ENCODE assay signal across 27 cellular contexts in the genomic region with DNA sequence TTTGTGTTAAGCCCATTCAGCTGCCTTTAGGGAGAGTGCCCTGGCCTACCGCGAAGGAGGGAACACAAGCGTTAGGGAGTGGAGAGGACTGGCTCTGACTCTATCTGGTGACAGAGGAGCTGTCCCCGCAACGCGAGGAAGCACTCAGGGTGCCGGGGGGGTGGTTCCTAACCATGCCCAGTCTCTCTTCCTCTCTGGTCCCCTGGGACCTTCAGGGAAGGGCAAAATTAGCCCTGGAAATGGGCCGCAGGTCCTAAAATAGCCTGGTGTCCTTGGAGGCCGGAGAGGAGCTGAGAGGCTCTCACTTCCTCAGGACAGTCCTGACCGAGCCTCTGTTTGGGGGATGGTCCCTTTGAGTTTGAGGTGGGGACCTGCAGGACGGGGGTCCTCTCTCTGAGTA. TPM values are rescaled to one million over a fixed set of nuclear protein-coding genes. Genes with fewer than 3 reads are reported as not detected.
DNase-seq lines count a peak whose midpoint lies in the region; ATAC-seq, FAIRE-seq and TF ChIP-seq lines count a peak whose summit lies in the region.
"Had no signal": no experiment of that assay in that cellular context is flagged by ENCODE, and none has a peak within 500 bp of the region (broad histone marks: within the 10 kb centered on the region; RNA-seq: fewer than 3 reads in every experiment).

No MANE protein-coding gene starts in this region.

- H3K36me3 ChIP-seq in H1 (ENCODE audit: control insufficient read depth in 2 of 4, insufficient read depth in 4 of 4, low read length in 3 of 4) (no peaks in the 10 kb centered on the region), upper lobe of right lung (no peaks in the 10 kb centered on the region), neural progenitor cell (no peaks in the 10 kb centered on the region)
- H3K36me3 ChIP-seq: prostate gland had no signal

- CTCF ChIA-PET in H1 (lab: Charles Lee; ENCODE audit: partially characterized antibody), result interaction anchor here (0.7 to 2.6 kb wide), 11 partner anchors 8 to 402 kb away, joined by 3 to 10 read pairs (median 4); no protein-coding TSS in a partner anchor

- H3K9ac ChIP-seq in H1 (replicated peaks in 1 of 4; ENCODE audit: extremely low read depth in 1 of 4, low read depth in 3 of 4, low read length in 3 of 4), result no peak overlapping the region
- H3K9ac ChIP-seq in neural progenitor cell, result no peak overlapping the region

- no peak overlapping the region for H2BK5ac ChIP-seq in H1 (ENCODE audit: low read depth, low read length)

- no peak overlapping the region for H3K4me3 Mint-ChIP-seq in neural progenitor cell
- H3K4me3 Mint-ChIP-seq: activated T-cell treated with anti-CD3 and anti-CD28 coated beads, Interleukin-2, amount 50 U/mL, for 24 hours; mesothelial cell of epicardium; naive B cell; T-helper 17 cell had no signal

- H4K8ac ChIP-seq in H1 (ENCODE audit: extremely low read depth, insufficient read depth, low read length), result no peak overlapping the region

- peak; percentile 28 for ATAC-seq in upper lobe of right lung
- ATAC-seq: T-helper 17 cell had no signal

- POLR2A ChIA-PET in H1 (lab: Charles Lee; ENCODE audit: partially characterized antibody), result interaction anchor here (1.2 kb wide), 1 partner anchor 9 kb away, joined by 7 read pairs; no protein-coding TSS in a partner anchor

- no peak for TF ChIP-seq EP300 in H1 (IDR thresholded peaks at IDR 0.05; ENCODE audit: borderline replicate concordance in 1 of 2, low read depth in 2 of 2, low read length in 2 of 2)

- H3K27me3 Mint-ChIP-seq in neural progenitor cell (ENCODE audit: insufficient read depth, low read depth), result peaks cover 5% of the 10 kb centered on the region
- H3K27me3 Mint-ChIP-seq: T-helper 17 cell had no signal

- H3K23me2 ChIP-seq in H1 (ENCODE audit: low read depth, low read length), result peaks cover 10% of the 10 kb centered on the region; the same call in 1 of the 2 replicates

- H3K18ac ChIP-seq in H1 (ENCODE audit: extremely low read depth, low read length), result no peak overlapping the region

- H3K14ac ChIP-seq in H1 (ENCODE audit: insufficient read length), result no peak overlapping the region

- H3K27ac Mint-ChIP-seq in neural progenitor cell, result no peak overlapping the region
- H3K27ac Mint-ChIP-seq: activated T-cell treated with anti-CD3 and anti-CD28 coated beads, Interleukin-2, amount 50 U/mL, for 24 hours; mesothelial cell of epicardium; naive B cell; T-helper 17 cell had no signal

- peaks cover 3% of the 10 kb centered on the region for H3K9me3 Mint-ChIP-seq in neural progenitor cell
- H3K9me3 Mint-ChIP-seq: activated T-cell treated with anti-CD3 and anti-CD28 coated beads, Interleukin-2, amount 50 U/mL, for 24 hours had no signal

- no peak for TF ChIP-seq RAD21 in H1 (IDR thresholded peaks at IDR 0.05 in 1 of 2, conservative IDR thresholded peaks at IDR 0.05 in 1 of 2; ENCODE audit: low read depth in 2 of 2, low read length in 2 of 2)

- 0 out of 2 replicates have a peak overlapping the region, but pooled peaks have one; percentile 6 for H2BK12ac ChIP-seq in H1 (ENCODE audit: low read depth, low read length)

- no peak overlapping the region for H2BK120ac ChIP-seq in H1 (replicated peaks; ENCODE audit: low read depth, low read length)

- H4K5ac ChIP-seq in H1 (ENCODE audit: insufficient read length, low read depth, low read length), result no peak overlapping the region

- no peak overlapping the region for H2BK20ac ChIP-seq in H1 (ENCODE audit: low read length)

- TF ChIP-seq CTCF in NB4 (IDR thresholded peaks at IDR 0.05; ENCODE audit: low read depth, low read length) (no peak), H1 (IDR thresholded peaks at IDR 0.05; ENCODE audit: control extremely low read depth in 1 of 3, insufficient read depth in 1 of 3, low read depth in 1 of 3, low read length in 3 of 3) (no peak), upper lobe of right lung (IDR thresholded peaks at IDR 0.05) (no peak), neural progenitor cell (IDR thresholded peaks at IDR 0.05) (no peak)

- H3K9me3 ChIP-seq in H1 (ENCODE audit: insufficient read depth in 2 of 2, low read depth in 1 of 2, low read length in 1 of 2), result no peaks in the 10 kb centered on the region
- H3K9me3 ChIP-seq in upper lobe of right lung, result no peaks in the 10 kb centered on the region
- no peaks in the 10 kb centered on the region for H3K9me3 ChIP-seq in neural progenitor cell (ENCODE audit: low read depth)
- H3K9me3 ChIP-seq: prostate gland, stomach had no signal

- H2AK5ac ChIP-seq in H1 (ENCODE audit: low read depth, low read length), result no peak overlapping the region

- H4K20me1 ChIP-seq in H1 (replicated peaks in 1 of 2; ENCODE audit: control insufficient read depth in 1 of 2, insufficient read depth in 2 of 2, low read length in 2 of 2) (peaks cover 0 to 1% of the 10 kb centered on the region in 2 experiments), neural progenitor cell (ENCODE audit: low read depth) (no peaks in the 10 kb centered on the region)

- H3K79me2 ChIP-seq in H1 (ENCODE audit: control insufficient read depth in 1 of 2, insufficient read depth in 2 of 2, low read length in 2 of 2) (no peaks in the 10 kb centered on the region), neural progenitor cell (ENCODE audit: low read depth) (no peaks in the 10 kb centered on the region)

- no peak overlapping the region for H3K56ac ChIP-seq in H1 (replicated peaks; ENCODE audit: insufficient read length, low read depth, low read length)

- peaks cover 0 to 2% (median 1%) of the 10 kb centered on the region in 4 experiments; a peak in 2 of 7 replicates for H3K27me3 ChIP-seq in H1 (replicated peaks in 1 of 4; ENCODE audit: control insufficient read depth in 3 of 4, extremely low read depth in 1 of 4, insufficient read depth in 3 of 4, low read length in 3 of 4)
- no peaks in the 10 kb centered on the region for H3K27me3 ChIP-seq in upper lobe of right lung
- H3K27me3 ChIP-seq in neural progenitor cell, result peaks cover 15% of the 10 kb centered on the region

- WGBS in H1 (ENCODE audit: extremely low coverage in 1 of 2, insufficient coverage in 1 of 2, insufficient read length in 1 of 2, insufficient replicate concordance in 2 of 2, low coverage in 1 of 2, low lambda C conversion rate in 2 of 2, missing lambda C conversion rate in 1 of 2), 2 experiments, result 81% methylated on average over 9 of the region's 11 CpGs; no CpG with 5 or more reads in 1 of the 2 experiments

- H3K79me1 ChIP-seq in H1 (ENCODE audit: low read depth, low read length), result no peaks in the 10 kb centered on the region

- no peak overlapping the region for H2BK15ac ChIP-seq in H1 (ENCODE audit: low read length)

- H3K27ac ChIP-seq in H1 (ENCODE audit: low read depth, low read length) (no peak overlapping the region), upper lobe of right lung (no peak overlapping the region), neural progenitor cell (no peak overlapping the region)
- H3K27ac ChIP-seq: C4-2B, prostate gland, SK-N-MC, skin epidermis, stomach had no signal

- H3K4me2 ChIP-seq in H1 (ENCODE audit: insufficient read depth in 1 of 2, low read depth in 2 of 2, low read length in 2 of 2) (no peak overlapping the region), neural progenitor cell (no peak overlapping the region)

- H2AFZ ChIP-seq in H1 (ENCODE audit: low read length), result no peak overlapping the region
- H2AFZ ChIP-seq in neural progenitor cell (replicated peaks), result no peak overlapping the region

- H3K4me3 ChIP-seq in NB4 (ENCODE audit: low read depth, low read length) (no peak overlapping the region), H1 (ENCODE audit: extremely low read depth in 1 of 4, insufficient read depth in 2 of 4, low read depth in 3 of 4, low read length in 4 of 4) (no peak overlapping the region), upper lobe of right lung (no peak overlapping the region), neural progenitor cell (no peak overlapping the region)
- H3K4me3 ChIP-seq: prostate gland, SK-N-MC, skin epidermis, stomach had no signal

- intact Hi-C loops in upper lobe of right lung (cut with DNase I), result no loop called here

- no peak overlapping the region for H3K4ac ChIP-seq in H1 (replicated peaks; ENCODE audit: insufficient read length, low read depth, low read length)

- no peak overlapping the region for H3K23ac ChIP-seq in H1 (ENCODE audit: insufficient read length)

- FAIRE-seq in H1 (lab: Jason Lieb, UNC), result no peak
- FAIRE-seq: islet of Langerhans had no signal

- no peaks in the 10 kb centered on the region; a peak in 1 of 7 replicates for H3K4me1 ChIP-seq in H1 (replicated peaks in 1 of 4; ENCODE audit: control insufficient read depth in 3 of 4, insufficient read depth in 4 of 4, low read length in 3 of 4)
- peaks cover under 1% of the 10 kb centered on the region for H3K4me1 ChIP-seq in upper lobe of right lung
- no peaks in the 10 kb centered on the region for H3K4me1 ChIP-seq in neural progenitor cell
- H3K4me1 ChIP-seq: prostate gland had no signal

- TF ChIP-seq POLR2A in NB4 (IDR thresholded peaks at IDR 0.05; ENCODE audit: extremely low read depth, insufficient read length) (no peak), H1 (IDR thresholded peaks at IDR 0.05; ENCODE audit: control extremely low read depth in 1 of 2, low read depth in 2 of 2, low read length in 2 of 2) (no peak)

- no peaks in the 10 kb centered on the region for H3F3A ChIP-seq in neural progenitor cell (ENCODE audit: low read depth)

- H3K36me3 Mint-ChIP-seq in neural progenitor cell, result peaks cover under 1% of the 10 kb centered on the region
- H3K36me3 Mint-ChIP-seq: mesothelial cell of epicardium, naive B cell had no signal

- peaks cover 5% of the 10 kb centered on the region for H3K4me1 Mint-ChIP-seq in neural progenitor cell
- H3K4me1 Mint-ChIP-seq: T-helper 17 cell had no signal

- H4K91ac ChIP-seq in H1 (replicated peaks; ENCODE audit: insufficient read length, low read length), result no peak overlapping the region

- DNase-seq in NB4 (ENCODE audit: low read depth) (peak; percentile 54), H1 (ENCODE audit: low read depth in 1 of 2, low spot score in 2 of 2) (no peak), hepatic stellate cell (ENCODE audit: low spot score) (peak; percentile 67), upper lobe of right lung (no peak), neural progenitor cell (ENCODE audit: low spot score) (no peak), SK-N-DZ (ENCODE audit: low spot score) (no peak), RKO (ENCODE audit: low spot score) (no peak)
- DNase-seq: activated CD4-positive, alpha-beta T cell treated with anti-CD3 and anti-CD28 coated beads for 48 hours; activated CD8-positive, alpha-beta memory T cell treated with anti-CD3 and anti-CD28 coated beads for 24 hours; activated gamma-delta T cell; activated T-cell treated with anti-CD3 and anti-CD28 coated beads, Interleukin-2, amount 50 U/mL, for 24 hours; Calu3; DND-41; naive B cell; NCI-H1105; NCI-H187 treated with DMSO at 0.1 percent for 48 hours; NCI-H2227 treated with DMSO at 0.1 percent for 48 hours; NCI-H69; stomach; T-helper 17 cell; trophoblast cell had no signal

RNA-seq across cellular contexts. Expression of a gene that starts 5.8 kb away (rescaled TPM):
- 1.6 and 1.7 TPM in 2 replicates for total RNA-seq in H1 (2021; fragmentation: NEBNext Ultra II Directional; extraction: Animal tissue kit (Norgen Biotek cat#: 25700))
- polyA plus RNA-seq in H1 (2011; rRNA removed), result 1.0 and 1.6 TPM in 2 replicates
- polyA plus RNA-seq in H1 (2011; cell fraction: cytosol; rRNA removed), result 0.96 TPM
- polyA plus RNA-seq in H1 (2011; cell fraction: nucleus; rRNA removed), result 1.5 TPM
- 1.6 to 2.1 TPM (median 1.8 TPM) in 4 replicates for polyA plus RNA-seq in H1 (2012, experiment 1 of 2)
- 1.8 TPM for polyA plus RNA-seq in H1 (2012, experiment 2 of 2)
- polyA plus RNA-seq in H1 (2013, experiment 1 of 2), result 2.7 TPM
- 3.0 TPM for polyA plus RNA-seq in H1 (2013, experiment 2 of 2)
- 0.32 and 1.1 TPM in 2 replicates for polyA minus RNA-seq in H1 (2011; rRNA and poly(A)+ RNA removed)
- not detected for polyA minus RNA-seq in H1 (2011; cell fraction: cytosol; rRNA and poly(A)+ RNA removed)
- 1.2 TPM for polyA minus RNA-seq in H1 (2011; cell fraction: nucleus; rRNA and poly(A)+ RNA removed)
- total RNA-seq in upper lobe of right lung (1.9 TPM), neural progenitor cell (ENCODE audit: low replicate concordance) (1.1 and 3.3 TPM in 2 replicates)
- polyA plus RNA-seq in SK-N-DZ (2014; cell fraction: cytosol; rRNA removed), result 0.12 and 0.20 TPM in 2 replicates
- not detected in 2 replicates for polyA plus RNA-seq in SK-N-DZ (2014; cell fraction: nucleus; rRNA removed)

Comparison
In these comparisons a context has a peak if more than half of its experiments do, and no peak if none do; other contexts are left out.
1. DNase-seq: peak in NB4 (single experiment) and hepatic stellate cell (single experiment); none in H1 (0 of 2), upper lobe of right lung (single experiment), neural progenitor cell (single experiment), SK-N-DZ (single experiment) and RKO (single experiment).